ENCODE assay signal across 8 cellular contexts in the genomic region with DNA sequence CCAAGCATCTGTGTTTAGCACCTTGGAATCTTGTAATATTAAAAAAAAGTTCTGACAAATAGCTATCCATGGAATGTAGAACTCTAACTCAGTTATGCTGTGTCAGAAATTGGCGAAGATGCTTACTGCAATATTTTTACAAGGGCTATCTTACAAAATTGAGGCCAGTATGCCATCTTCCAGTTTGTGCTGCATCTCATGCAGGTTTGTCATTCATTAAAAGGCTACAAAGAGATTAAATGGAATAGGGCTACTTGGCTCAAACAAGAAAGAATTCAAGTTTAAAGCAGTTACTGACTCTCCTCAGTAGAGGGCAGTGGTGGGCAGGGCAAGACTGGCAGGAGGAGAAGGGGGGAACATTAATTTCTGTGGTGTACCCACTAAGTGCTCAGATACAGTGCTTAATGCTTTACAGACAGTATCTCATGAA.
A peak's percentile ranks its signal among the peaks of the same experiment; 100 is the strongest.
DNase-seq lines count a peak whose midpoint lies in the region; ATAC-seq and TF ChIP-seq lines count a peak whose summit lies in the region.

No MANE protein-coding gene starts in this region.

- no peak overlapping the region for H3K4me3 ChIP-seq in fibroblast of villous mesenchyme (ENCODE audit: low read depth, low read length)

- no peak overlapping the region for H3K4me3 Mint-ChIP-seq in activated CD8-positive, alpha-beta T cell treated with anti-CD3 and anti-CD28 coated beads for 36 hours
- H3K4me3 Mint-ChIP-seq in activated CD8-positive, alpha-beta T cell treated with anti-CD3 and anti-CD28 coated beads, Interleukin-2, amount 10 ng/mL, durations not matched to agents 7 days and 5 days, result no peak overlapping the region

- TF ChIP-seq CTCF in activated CD8-positive, alpha-beta T cell treated with anti-CD3 and anti-CD28 coated beads for 36 hours (IDR thresholded peaks at IDR 0.05), result peak; percentile 67
- TF ChIP-seq CTCF in fibroblast of villous mesenchyme (IDR thresholded peaks at IDR 0.05; ENCODE audit: insufficient read depth, low read depth, low read length), result peak; percentile 61

- no peak for ATAC-seq in activated CD8-positive, alpha-beta T cell treated with anti-CD3 and anti-CD28 coated beads for 36 hours
- no peak for ATAC-seq in activated CD8-positive, alpha-beta T cell treated with anti-CD3 and anti-CD28 coated beads, Interleukin-2, amount 10 ng/mL, durations not matched to agents 7 days and 5 days
- ATAC-seq in stimulated activated naive CD8-positive, alpha-beta T cell treated with anti-CD3 and anti-CD28 coated beads, Interleukin-15, Interleukin-2, amounts not matched to agents 100 U/mL and 50 U/mL, for 24 hours, result no peak
- ATAC-seq in GM18909 (IDR thresholded peaks at IDR 0.05; ENCODE audit: poor library complexity, unreplicated experiment), result no peak

- H3K36me3 Mint-ChIP-seq in activated CD8-positive, alpha-beta T cell treated with anti-CD3 and anti-CD28 coated beads for 36 hours (ENCODE audit: low read depth), result no peaks in the 10 kb centered on the region
- H3K36me3 Mint-ChIP-seq in activated CD8-positive, alpha-beta T cell treated with anti-CD3 and anti-CD28 coated beads, Interleukin-2, amount 10 ng/mL, durations not matched to agents 7 days and 5 days (ENCODE audit: low read depth), result no peaks in the 10 kb centered on the region

- H3K27ac Mint-ChIP-seq in activated CD8-positive, alpha-beta T cell treated with anti-CD3 and anti-CD28 coated beads for 36 hours, result no peak overlapping the region
- no peak overlapping the region for H3K27ac Mint-ChIP-seq in activated CD8-positive, alpha-beta T cell treated with anti-CD3 and anti-CD28 coated beads, Interleukin-2, amount 10 ng/mL, durations not matched to agents 7 days and 5 days

- no peak for DNase-seq in activated CD8-positive, alpha-beta T cell treated with anti-CD3 and anti-CD28 coated beads for 36 hours
- no peak for DNase-seq in activated CD8-positive, alpha-beta T cell treated with anti-CD3 and anti-CD28 coated beads, Interleukin-2, amount 10 ng/mL, durations not matched to agents 7 days and 5 days
- DNase-seq in OCI-M1 (lab: John Stamatoyannopoulos, UW), result peak; percentile 7
- DNase-seq in fibroblast of villous mesenchyme (ENCODE audit: low read depth), result peak; percentile 2
- peak; percentile 10 for DNase-seq in stimulated activated naive CD8-positive, alpha-beta T cell treated with anti-CD3 and anti-CD28 coated beads, Interleukin-15, Interleukin-2, amounts not matched to agents 100 U/mL and 50 U/mL, for 24 hours
- DNase-seq in DMS153 treated with DMSO at 0.1 percent for 48 hours (lab: John Stamatoyannopoulos, UW; ENCODE audit: unreplicated experiment), result no peak
- no peak for DNase-seq in T1000 (lab: John Stamatoyannopoulos, UW)

- no peaks in the 10 kb centered on the region for H3K4me1 Mint-ChIP-seq in activated CD8-positive, alpha-beta T cell treated with anti-CD3 and anti-CD28 coated beads for 36 hours (ENCODE audit: low read depth)
- no peaks in the 10 kb centered on the region for H3K4me1 Mint-ChIP-seq in activated CD8-positive, alpha-beta T cell treated with anti-CD3 and anti-CD28 coated beads, Interleukin-2, amount 10 ng/mL, durations not matched to agents 7 days and 5 days (ENCODE audit: low read depth)

- peaks cover 11% of the 10 kb centered on the region for H3K27me3 Mint-ChIP-seq in activated CD8-positive, alpha-beta T cell treated with anti-CD3 and anti-CD28 coated beads for 36 hours
- no peaks in the 10 kb centered on the region for H3K27me3 Mint-ChIP-seq in activated CD8-positive, alpha-beta T cell treated with anti-CD3 and anti-CD28 coated beads, Interleukin-2, amount 10 ng/mL, durations not matched to agents 7 days and 5 days (ENCODE audit: low read depth)

- POLR2A ChIA-PET in activated CD8-positive, alpha-beta T cell treated with anti-CD3 and anti-CD28 coated beads for 36 hours (lab: Charles Lee), result no interaction called here
- POLR2A ChIA-PET in activated CD8-positive, alpha-beta T cell treated with anti-CD3 and anti-CD28 coated beads, Interleukin-2, amount 10 ng/mL, durations not matched to agents 7 days and 5 days (lab: Charles Lee), result no interaction called here

- CTCF ChIA-PET in activated CD8-positive, alpha-beta T cell treated with anti-CD3 and anti-CD28 coated beads for 36 hours (lab: Charles Lee), result interaction anchor here (0.7 to 2.6 kb wide), 5 partner anchors 20 to 194 kb away, joined by 3 to 13 read pairs (median 3); no protein-coding TSS in a partner anchor
- CTCF ChIA-PET in activated CD8-positive, alpha-beta T cell treated with anti-CD3 and anti-CD28 coated beads, Interleukin-2, amount 10 ng/mL, durations not matched to agents 7 days and 5 days (lab: Charles Lee), result interaction anchor here (1.0 kb wide), 1 partner anchor 156 kb away, joined by 7 read pairs; no protein-coding TSS in a partner anchor

- no peaks in the 10 kb centered on the region for H3K9me3 Mint-ChIP-seq in activated CD8-positive, alpha-beta T cell treated with anti-CD3 and anti-CD28 coated beads for 36 hours
- no peaks in the 10 kb centered on the region for H3K9me3 Mint-ChIP-seq in activated CD8-positive, alpha-beta T cell treated with anti-CD3 and anti-CD28 coated beads, Interleukin-2, amount 10 ng/mL, durations not matched to agents 7 days and 5 days (ENCODE audit: insufficient read depth)

- intact Hi-C loops in activated CD8-positive, alpha-beta T cell treated with anti-CD3 and anti-CD28 coated beads for 36 hours (cut with micrococcal nuclease), result loop anchor here (10.0 kb wide), 1 partner anchor 157 kb away; no protein-coding TSS in a partner anchor

Comparison
In these comparisons a context has a peak if more than half of its experiments do, and no peak if none do; other contexts are left out.
1. DNase-seq: peak in OCI-M1 (single experiment), fibroblast of villous mesenchyme (single experiment) and stimulated activated naive CD8-positive, alpha-beta T cell treated with anti-CD3 and anti-CD28 coated beads, Interleukin-15, Interleukin-2, amounts not matched to agents 100 U/mL and 50 U/mL, for 24 hours (single experiment); none in activated CD8-positive, alpha-beta T cell treated with anti-CD3 and anti-CD28 coated beads for 36 hours (single experiment), activated CD8-positive, alpha-beta T cell treated with anti-CD3 and anti-CD28 coated beads, Interleukin-2, amount 10 ng/mL, durations not matched to agents 7 days and 5 days (single experiment), DMS153 treated with DMSO at 0.1 percent for 48 hours (single experiment) and T1000 (single experiment).